ENCODE assay signal across 17 cellular contexts in the genomic region with DNA sequence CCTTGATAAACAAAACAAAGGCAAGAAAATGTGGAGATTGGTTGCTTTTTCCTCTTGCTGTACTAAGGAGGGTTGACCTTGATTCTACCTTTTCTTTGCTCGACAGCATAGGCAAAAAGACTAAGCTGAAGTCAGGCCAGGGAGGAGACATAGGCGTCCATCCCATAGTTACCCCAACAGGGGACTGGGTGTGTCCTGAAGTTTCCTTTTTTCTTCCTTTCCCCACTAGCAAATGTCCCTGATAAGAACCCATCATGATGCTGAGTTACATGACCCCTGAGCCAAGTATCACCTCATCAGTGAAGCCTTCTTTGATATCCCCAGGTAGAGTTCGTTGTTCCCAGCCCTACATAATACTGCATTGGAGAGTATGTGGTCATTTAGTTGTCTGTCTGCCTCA. TPM values are rescaled to one million over a fixed set of nuclear protein-coding genes. Genes with fewer than 3 reads are reported as not detected.
DNase-seq lines count a peak whose midpoint lies in the region; ATAC-seq and TF ChIP-seq lines count a peak whose summit lies in the region.
"Had no signal": no experiment of that assay in that cellular context is flagged by ENCODE, and none has a peak within 500 bp of the region (broad histone marks: within the 10 kb centered on the region; RNA-seq: fewer than 3 reads in every experiment).

No MANE protein-coding gene starts in this region.

- 55 to 57% methylated on average over 3 of the region's 3 CpGs for WGBS in GM23248 (ENCODE audit: low coverage in 1 of 2, low lambda C conversion rate in 2 of 2, missing lambda C conversion rate in 2 of 2), 2 experiments
- 80% methylated on average over 3 of the region's 3 CpGs for WGBS in mammary epithelial cell (ENCODE audit: low coverage, missing lambda C conversion rate)
- 62% methylated on average over 3 of the region's 3 CpGs for WGBS in liver
- 65 to 83% (median 70%) methylated on average over 3 of the region's 3 CpGs for WGBS in stomach, 5 donors
- 74 to 84% methylated on average over 3 of the region's 3 CpGs for WGBS in thyroid gland, 2 donors

- dilution Hi-C loops in mammary epithelial cell (cut with HindIII; ENCODE audit: low sequenced_read_pairs) = no loop called here

- TF ChIP-seq RAD21 in liver (IDR thresholded peaks at IDR 0.05) = no peak

- H3K79me2 ChIP-seq in GM23248 (ENCODE audit: insufficient read depth) (no peaks in the 10 kb centered on the region), mammary epithelial cell (ENCODE audit: insufficient read depth, low read length) (no peaks in the 10 kb centered on the region), MM.1S (ENCODE audit: low read length) (no peaks in the 10 kb centered on the region)

- in situ Hi-C loops in GM23248 (cut with MboI) = no loop called here
- in situ Hi-C loops in mammary epithelial cell (cut with MboI; ENCODE audit: low sequenced_read_pairs in 2 of 2) = no loop called here

- H3K4me3 ChIP-seq in GM23248 (no peak overlapping the region), mammary epithelial cell (replicated peaks in 1 of 3; ENCODE audit: insufficient read depth in 1 of 3, low read depth in 2 of 3, low read length in 3 of 3) (no peak overlapping the region), liver (ENCODE audit: low read depth in 1 of 3, low read length in 3 of 3) (no peak overlapping the region), stomach (no peak overlapping the region), thyroid gland (replicated peaks in 1 of 3) (no peak overlapping the region), MM.1S (ENCODE audit: low read length) (no peak overlapping the region)
- H3K4me3 ChIP-seq: coronary artery, ovary had no signal

- TF ChIP-seq CTCF in mammary epithelial cell (conservative IDR thresholded peaks at IDR 0.05 in 1 of 2, IDR thresholded peaks at IDR 0.05 in 1 of 2; ENCODE audit: extremely low read depth in 1 of 2, insufficient read depth in 1 of 2, low read depth in 1 of 2, low read length in 2 of 2) (no peak), liver (IDR thresholded peaks at IDR 0.05; ENCODE audit: low read depth, low read length, missing input control) (no peak), stomach (IDR thresholded peaks at IDR 0.05) (no peak), thyroid gland (IDR thresholded peaks at IDR 0.05) (no peak), MM.1S (IDR thresholded peaks at IDR 0.05; ENCODE audit: low read length) (no peak)

- BruUV-seq in mammary epithelial cell (replicated peaks; lab: Mats Ljungman, UMichigan) = no TSS peak

- H3K27me3 ChIP-seq in GM23248 (replicated peaks; ENCODE audit: insufficient read depth) (no peaks in the 10 kb centered on the region), mammary epithelial cell (ENCODE audit: insufficient read depth, low read length) (no peaks in the 10 kb centered on the region), liver (ENCODE audit: control insufficient read depth in 4 of 4, insufficient read depth in 4 of 4, low read length in 3 of 4) (no peaks in the 10 kb centered on the region), stomach (no peaks in the 10 kb centered on the region), thyroid gland (no peaks in the 10 kb centered on the region), MM.1S (replicated peaks; ENCODE audit: insufficient read depth, low read length) (no peaks in the 10 kb centered on the region)
- H3K27me3 ChIP-seq: ovary had no signal

- DNase-seq in GM23248 (no peak), mammary epithelial cell (no peak), stomach (no peak), thyroid gland (no peak), MM.1S (no peak)
- no peak for DNase-seq in activated T-cell treated with anti-CD3 and anti-CD28 coated beads, Interleukin-2, amount 50 U/mL, for 1 hour
- DNase-seq: activated CD8-positive, alpha-beta T cell treated with anti-CD3 and anti-CD28 coated beads, Interleukin-2, amount 10 ng/mL, durations not matched to agents 7 days and 5 days; DMS79 treated with DMSO at 0.1 percent for 48 hours; NCI-H1694 treated with DMSO at 0.1 percent for 48 hours; NCI-H510A; ovary; stimulated activated CD4-positive, alpha-beta T cell treated with anti-CD3 and anti-CD28 coated beads, Interleukin-15, amount 100 ng/mL, for 24 hours had no signal

- TF ChIP-seq POLR2A in stomach (IDR thresholded peaks at IDR 0.05) (no peak), thyroid gland (IDR thresholded peaks at IDR 0.05) (no peak)

- H2AFZ ChIP-seq in GM23248 (peak overlapping the region; percentile 75), mammary epithelial cell (ENCODE audit: low read depth, low read length) (peak overlapping the region; percentile 76), MM.1S (ENCODE audit: low read length) (no peak overlapping the region)

- H3K9me3 ChIP-seq in GM23248 (ENCODE audit: low read depth) = no peaks in the 10 kb centered on the region
- H3K9me3 ChIP-seq in mammary epithelial cell (replicated peaks; ENCODE audit: insufficient read depth, low read length) = no peaks in the 10 kb centered on the region
- H3K9me3 ChIP-seq in liver (ENCODE audit: control insufficient read depth in 4 of 4, low read length in 3 of 4) = no peaks in the 10 kb centered on the region
- no peaks in the 10 kb centered on the region for H3K9me3 ChIP-seq in stomach
- no peaks in the 10 kb centered on the region for H3K9me3 ChIP-seq in thyroid gland
- no peaks in the 10 kb centered on the region for H3K9me3 ChIP-seq in MM.1S (replicated peaks; ENCODE audit: insufficient read depth, low read length)
- H3K9me3 ChIP-seq: ovary had no signal

- CTCF ChIA-PET in mammary epithelial cell (lab: Charles Lee; ENCODE audit: low non-redundant PET) = no interaction called here

- intact Hi-C loops in mammary epithelial cell (cut with micrococcal nuclease) (no loop called here), stomach (cut with DNase I; ENCODE audit: low total_unique reads) (no loop called here), thyroid gland (cut with DNase I) (no loop called here)

- peaks cover 14% of the 10 kb centered on the region for H3K4me1 ChIP-seq in GM23248 (ENCODE audit: insufficient read depth)
- peaks cover 23% of the 10 kb centered on the region for H3K4me1 ChIP-seq in mammary epithelial cell (ENCODE audit: insufficient read depth, low read length)
- H3K4me1 ChIP-seq in liver (ENCODE audit: control insufficient read depth in 4 of 4, insufficient read depth in 4 of 4, low read length in 3 of 4) = peaks cover 6 to 42% (median 15%) of the 10 kb centered on the region in 4 donors
- H3K4me1 ChIP-seq in stomach = peaks cover 9 to 38% (median 24%) of the 10 kb centered on the region in 4 donors
- H3K4me1 ChIP-seq in thyroid gland = no peaks in the 10 kb centered on the region
- no peaks in the 10 kb centered on the region for H3K4me1 ChIP-seq in MM.1S (ENCODE audit: low read length)

- H3K9ac ChIP-seq in GM23248 (peak overlapping the region; percentile 31), mammary epithelial cell (ENCODE audit: insufficient read depth, low read length) (no peak overlapping the region), liver (ENCODE audit: low read depth in 1 of 2, low read length in 2 of 2) (peak overlapping the region; percentile 35 to 67), MM.1S (ENCODE audit: low read length) (no peak overlapping the region)

- ATAC-seq in GM18858 (IDR thresholded peaks at IDR 0.05; ENCODE audit: unreplicated experiment) = no peak
- ATAC-seq: activated CD8-positive, alpha-beta T cell treated with anti-CD3 and anti-CD28 coated beads, Interleukin-2, amount 10 ng/mL, durations not matched to agents 7 days and 5 days; activated T-helper 17 cell treated with anti-CD3 and anti-CD28 coated beads, Interleukin-2, amount 50 U/mL, for 72 hours had no signal

- H3K4me2 ChIP-seq in GM23248 (ENCODE audit: unreplicated experiment) (no peak overlapping the region), mammary epithelial cell (ENCODE audit: insufficient read depth, low read depth, low read length) (peak overlapping the region; percentile 37), MM.1S (ENCODE audit: low read depth, low read length) (no peak overlapping the region)

- peak overlapping the region; percentile 65 for H3K27ac ChIP-seq in GM23248
- no peak overlapping the region for H3K27ac ChIP-seq in mammary epithelial cell (ENCODE audit: insufficient read depth, low read depth, low read length)
- peak overlapping the region; percentile 91 to 98 for H3K27ac ChIP-seq in liver (ENCODE audit: low read depth in 1 of 2, low read length in 2 of 2)
- peak overlapping the region in 4 of 5 donors; percentile 46 to 92 (median 74) for H3K27ac ChIP-seq in stomach
- H3K27ac ChIP-seq in thyroid gland = peak overlapping the region in 1 of 3 donors; percentile 12
- no peak overlapping the region for H3K27ac ChIP-seq in MM.1S (ENCODE audit: low read length)
- H3K27ac ChIP-seq: ovary had no signal

- H3K36me3 ChIP-seq in GM23248 (ENCODE audit: low read depth) = no peaks in the 10 kb centered on the region
- no peaks in the 10 kb centered on the region for H3K36me3 ChIP-seq in mammary epithelial cell (ENCODE audit: insufficient read depth, low read length)
- H3K36me3 ChIP-seq in liver (ENCODE audit: control insufficient read depth in 4 of 4, insufficient read depth in 3 of 4, low read depth in 1 of 4, low read length in 3 of 4) = no peaks in the 10 kb centered on the region
- H3K36me3 ChIP-seq in stomach = no peaks in the 10 kb centered on the region
- no peaks in the 10 kb centered on the region for H3K36me3 ChIP-seq in thyroid gland
- H3K36me3 ChIP-seq in MM.1S (replicated peaks; ENCODE audit: insufficient read depth, low read length) = no peaks in the 10 kb centered on the region
- H3K36me3 ChIP-seq: ovary had no signal

- H4K20me1 ChIP-seq in GM23248 (ENCODE audit: insufficient read depth) (no peaks in the 10 kb centered on the region), mammary epithelial cell (ENCODE audit: insufficient read depth, low read length) (no peaks in the 10 kb centered on the region), MM.1S (ENCODE audit: insufficient read depth, low read length) (no peaks in the 10 kb centered on the region)

- no peak for TF ChIP-seq EP300 in stomach (IDR thresholded peaks at IDR 0.05)

- H3F3A ChIP-seq in GM23248 (ENCODE audit: insufficient read depth) (peaks cover 13% of the 10 kb centered on the region; the same call in 1 of the 2 replicates), MM.1S (ENCODE audit: insufficient read depth, low read length) (no peaks in the 10 kb centered on the region)

- H3K9me2 ChIP-seq in GM23248 (ENCODE audit: insufficient read depth) (no peaks in the 10 kb centered on the region), MM.1S (replicated peaks; ENCODE audit: insufficient read depth, low read length) (no peaks in the 10 kb centered on the region)

RNA-seq across cellular contexts. Expression of a gene that starts 9.9 kb away (rescaled TPM):
- 9.9 and 13.2 TPM in 2 replicates for total RNA-seq in GM23248 (2014; rRNA removed; shearing (Covaris generic))
- polyA plus RNA-seq in GM23248 (2016; fragmentation: Nextera tagmentation; extraction: Ambion mirVana) (3.8 and 3.9 TPM in 2 replicates), mammary epithelial cell (5.7 TPM), liver (10 to 100 TPM; 13.7 to 28.5 TPM), stomach (10 to 100 TPM in 1 of 3 donors, 1 to 10 TPM in 2; 7.5 to 12.8 (median 9.6) TPM)
- total RNA-seq in mammary epithelial cell (10 to 100 TPM in 1 of 2 donors, 1 to 10 TPM in 1; 4.7 to 13.0 TPM), liver (10 to 100 TPM in 1 of 2 donors, 1 to 10 TPM in 1; 6.1 to 23.0 TPM), stomach (100 to 1,000 TPM in 1 of 5 donors, 10 to 100 TPM in 3, 1 to 10 TPM in 1; 5.3 to 264 (median 48.7) TPM), thyroid gland (10 to 100 TPM in 3 of 4 donors, 1 to 10 TPM in 1; 7.6 to 21.4 (median 14.2) TPM)
- 0.31 TPM for polyA minus RNA-seq in mammary epithelial cell

RNA-seq across cellular contexts. Expression of a gene that starts 26.0 kb away (rescaled TPM):
- 0.32 TPM in 1 of 2 replicates, not detected in the other for total RNA-seq in GM23248 (2014; rRNA removed; shearing (Covaris generic))
- polyA plus RNA-seq in GM23248 (2016; fragmentation: Nextera tagmentation; extraction: Ambion mirVana) (not detected in 2 replicates), mammary epithelial cell (0.25 TPM), liver (under 1 TPM; 0.08 to 0.10 TPM), stomach (1 to 10 TPM in 1 of 3 donors, under 1 TPM in 1, not detected in 1; 0.25 to 1.1 TPM)
- total RNA-seq in mammary epithelial cell (under 1 TPM; 0.50 to 0.66 TPM), liver (under 1 TPM in 1 of 2 donors, not detected in 1; 0.08 TPM), stomach (1 to 10 TPM in 2 of 5 donors, not detected in 3; 1.2 to 4.4 TPM), thyroid gland (under 1 TPM in 2 of 4 donors, not detected in 2; 0.27 to 0.33 TPM)
- not detected for polyA minus RNA-seq in mammary epithelial cell

RNA-seq across cellular contexts. Expression of a gene that starts 26.1 kb away (rescaled TPM):
- total RNA-seq in GM23248 (2014; rRNA removed; shearing (Covaris generic)) = 77.9 and 138 TPM in 2 replicates
- polyA plus RNA-seq in GM23248 (2016; fragmentation: Nextera tagmentation; extraction: Ambion mirVana) (1,006 and 1,056 TPM in 2 replicates), mammary epithelial cell (192 TPM), liver (1,000 to 10,000 TPM in 1 of 2 donors, 100 to 1,000 TPM in 1; 548 to 2,326 TPM), stomach (100 to 1,000 TPM; 470 to 603 (median 499) TPM)
- total RNA-seq in mammary epithelial cell (100 to 1,000 TPM in 1 of 2 donors, 10 to 100 TPM in 1; 45.3 to 461 TPM), liver (100 to 1,000 TPM in 1 of 2 donors, 10 to 100 TPM in 1; 62.5 to 103 TPM), stomach (100 to 1,000 TPM in 2 of 5 donors, 10 to 100 TPM in 3; 66.5 to 173 (median 83.4) TPM), thyroid gland (100 to 1,000 TPM in 3 of 4 donors, 10 to 100 TPM in 1; 59.2 to 235 (median 118) TPM)
- polyA minus RNA-seq in mammary epithelial cell = 19.3 TPM

RNA-seq across cellular contexts. Expression of a gene that starts 27.2 kb away (rescaled TPM):
- not detected in 2 replicates for total RNA-seq in GM23248 (2014; rRNA removed; shearing (Covaris generic))
- polyA plus RNA-seq in GM23248 (2016; fragmentation: Nextera tagmentation; extraction: Ambion mirVana) (not detected in 2 replicates), mammary epithelial cell (0.07 TPM), liver (1 to 10 TPM; 1.3 to 2.2 TPM), stomach (1 to 10 TPM; 2.4 to 5.7 (median 5.2) TPM)
- total RNA-seq in mammary epithelial cell (not detected), liver (1 to 10 TPM; 1.6 to 1.9 TPM), stomach (10 to 100 TPM in 2 of 5 donors, 1 to 10 TPM in 2, not detected in 1; 6.8 to 91.8 (median 13.2) TPM), thyroid gland (1 to 10 TPM; 3.7 to 9.3 (median 4.6) TPM)
- not detected for polyA minus RNA-seq in mammary epithelial cell
- total RNA-seq: activated CD8-positive, alpha-beta T cell treated with anti-CD3 and anti-CD28 coated beads, Interleukin-2, amount 10 ng/mL, durations not matched to agents 7 days and 5 days; activated T-helper 17 cell treated with anti-CD3 and anti-CD28 coated beads, Interleukin-2, amount 50 U/mL, for 72 hours; OCI-LY7 had no signal

RNA-seq across cellular contexts. Expression of a gene that starts 33.2 kb away (rescaled TPM):
- 0.13 TPM in 1 of 2 replicates, not detected in the other for total RNA-seq in GM23248 (2014; rRNA removed; shearing (Covaris generic))
- 0.33 and 0.67 TPM in 2 replicates for polyA plus RNA-seq in GM23248 (2016; fragmentation: Nextera tagmentation; extraction: Ambion mirVana)
- total RNA-seq in mammary epithelial cell = under 1 TPM; 0.17 to 0.80 TPM
- polyA plus RNA-seq in mammary epithelial cell = 0.41 TPM
- polyA minus RNA-seq in mammary epithelial cell = not detected
- total RNA-seq in liver = 10 to 100 TPM; 12.0 to 56.7 TPM
- 100 to 1,000 TPM in 1 of 2 donors, 10 to 100 TPM in 1; 68.1 to 736 TPM for polyA plus RNA-seq in liver
- total RNA-seq in stomach = 1 to 10 TPM in 2 of 5 donors, under 1 TPM in 1, not detected in 2; 0.92 to 2.3 (median 1.3) TPM
- 1 to 10 TPM; 1.4 to 2.2 (median 1.4) TPM for polyA plus RNA-seq in stomach
- total RNA-seq in thyroid gland = 1 to 10 TPM; 1.5 to 4.8 (median 2.9) TPM

Comparison
In these comparisons a context has a peak if more than half of its experiments do, and no peak if none do; other contexts are left out.
1. H3K27ac ChIP-seq: peak in GM23248 (single experiment), liver (2 of 2) and stomach (4 of 5); none in mammary epithelial cell (single experiment) and MM.1S (single experiment).
2. H3K9ac ChIP-seq: peak in GM23248 (single experiment) and liver (2 of 2); none in mammary epithelial cell (single experiment) and MM.1S (single experiment).